ENCODE assay signal across 8 cellular contexts in genomic region chr5:16489322-16489791, GRCh38. TPM values are rescaled to one million over a fixed set of nuclear protein-coding genes. Genes with fewer than 3 reads are reported as not detected.
DNase-seq lines count a peak whose midpoint lies in the region; ATAC-seq and TF ChIP-seq lines count a peak whose summit lies in the region.

No MANE protein-coding gene starts in this region.

- peak; percentile 91 for TF ChIP-seq RAD21 in neural cell (conservative IDR thresholded peaks at IDR 0.05)

- DNase-seq in Caki2 (ENCODE audit: low read depth) (peak; percentile 47), GM20000 (ENCODE audit: low spot score) (peak; percentile 21), Kasumi-1 (lab: John Stamatoyannopoulos, UW) (peak; percentile 69 to 77), RWPE2 (ENCODE audit: low spot score) (no peak), ecto neural progenitor cell (ENCODE audit: low spot score) (no peak)
- DNase-seq in activated T-cell treated with anti-CD3 and anti-CD28 coated beads, Interleukin-2, amount 50 U/mL, for 1 hour, result no peak

- no peak overlapping the region for H2AFZ ChIP-seq in neural cell (ENCODE audit: low read depth, low read length)

- no peaks in the 10 kb centered on the region for H3K9me2 ChIP-seq in neural cell (ENCODE audit: insufficient read depth, low read length)

- peak overlapping the region; percentile 13 for H3K9ac ChIP-seq in neural cell (ENCODE audit: low read length)

- ATAC-seq in RWPE2 (ENCODE audit: low read depth), result peak; percentile 52
- ATAC-seq in esophagus mucosa, result peak; percentile 65

- H3K27ac ChIP-seq in RWPE2 (ENCODE audit: poor library complexity, severe bottlenecking) (no peak overlapping the region), neural cell (ENCODE audit: low read length) (no peak overlapping the region)

- TF ChIP-seq EP300 in neural cell (conservative IDR thresholded peaks at IDR 0.05; ENCODE audit: poor library complexity, severe bottlenecking), result no peak

- H3K79me2 ChIP-seq in neural cell (replicated peaks; ENCODE audit: insufficient read depth, low read length), result no peaks in the 10 kb centered on the region

- H3F3A ChIP-seq in neural cell (ENCODE audit: insufficient read depth, low read length, poor library complexity, severe bottlenecking), result no peaks in the 10 kb centered on the region

- H4K20me1 ChIP-seq in neural cell (ENCODE audit: insufficient read depth), result no peaks in the 10 kb centered on the region

- H3K36me3 ChIP-seq in RWPE2 (ENCODE audit: low read depth) (no peaks in the 10 kb centered on the region), neural cell (ENCODE audit: insufficient read depth, low read length) (no peaks in the 10 kb centered on the region)

- H3K9me3 ChIP-seq in RWPE2 (ENCODE audit: severe bottlenecking) (peaks cover under 1% of the 10 kb centered on the region), neural cell (ENCODE audit: low read length) (no peaks in the 10 kb centered on the region)

- H3K4me3 ChIP-seq in RWPE2 (ENCODE audit: severe bottlenecking) (no peak overlapping the region), neural cell (ENCODE audit: low read length) (no peak overlapping the region)

- H3K27me3 ChIP-seq in RWPE2 (ENCODE audit: insufficient read depth, poor library complexity, severe bottlenecking) (no peaks in the 10 kb centered on the region), neural cell (ENCODE audit: insufficient read depth, low read depth, low read length) (no peaks in the 10 kb centered on the region)

- H3K4me2 ChIP-seq in neural cell (ENCODE audit: low read length), result no peak overlapping the region

- peak; percentile 20 for TF ChIP-seq CTCF in GM20000 (IDR thresholded peaks at IDR 0.05; ENCODE audit: extremely low read depth, missing control alignments)
- TF ChIP-seq CTCF in RWPE2 (IDR thresholded peaks at IDR 0.05; ENCODE audit: poor library complexity, severe bottlenecking), result peak; percentile 92
- peak; percentile 86 for TF ChIP-seq CTCF in neural cell (IDR thresholded peaks at IDR 0.05; ENCODE audit: poor library complexity, severe bottlenecking)

- in situ Hi-C loops in Caki2 (cut with HindIII; ENCODE audit: low pct_unique_long_range_greater_than_20kb, low sequenced_read_pairs), result no loop called here

- peaks cover 28% of the 10 kb centered on the region for H3K4me1 ChIP-seq in RWPE2 (ENCODE audit: insufficient read depth, poor library complexity, severe bottlenecking)

TF ChIP-seq in neural cell, 6 proteins besides CTCF, POLR2A, EP300 and RAD21:
- no peak for TF ChIP-seq REST (IDR thresholded peaks at IDR 0.05; ENCODE audit: borderline replicate concordance)
- TF ChIP-seq EZH2 (IDR thresholded peaks at IDR 0.05; ENCODE audit: borderline replicate concordance, insufficient read depth, low read length, poor library complexity, severe bottlenecking), result no peak
- TF ChIP-seq MXI1 (conservative IDR thresholded peaks at IDR 0.05; ENCODE audit: poor library complexity, severe bottlenecking), result peak; percentile 53
- no peak for TF ChIP-seq TAF1 (IDR thresholded peaks at IDR 0.05; ENCODE audit: low read depth)
- TF ChIP-seq POLR2AphosphoS5 (IDR thresholded peaks at IDR 0.05), result no peak
- TF ChIP-seq SMC3 (conservative IDR thresholded peaks at IDR 0.05; ENCODE audit: poor library complexity), result peak; percentile 85
TF ChIP-seq in neural cell: peak in this region for 2.

RNA-seq across cellular contexts. Expression of gene ZNF622, which starts 23.8 kb away (rescaled TPM):
- 35.3 and 52.4 TPM in 2 replicates for total RNA-seq in Caki2 (2014; rRNA removed; shearing (Covaris generic); ENCODE audit: low replicate concordance)
- 15.5 TPM for total RNA-seq in esophagus mucosa
- polyA plus RNA-seq in neural cell, result 45.6 and 45.9 TPM in 2 replicates
- polyA minus RNA-seq in neural cell, result 49.4 and 53.4 TPM in 2 replicates

Comparison
In these comparisons a context has a peak if more than half of its experiments do, and no peak if none do; other contexts are left out.
1. DNase-seq: peak in Caki2 (single experiment), GM20000 (single experiment) and Kasumi-1 (2 of 2); none in RWPE2 (single experiment), ecto neural progenitor cell (single experiment) and activated T-cell treated with anti-CD3 and anti-CD28 coated beads, Interleukin-2, amount 50 U/mL, for 1 hour (single experiment).
2. CTCF ChIP-seq: peak in every context shown above with its lines; median percentile 92 in RWPE2; 86 in neural cell; 20 in GM20000.